In the genomic region with DNA sequence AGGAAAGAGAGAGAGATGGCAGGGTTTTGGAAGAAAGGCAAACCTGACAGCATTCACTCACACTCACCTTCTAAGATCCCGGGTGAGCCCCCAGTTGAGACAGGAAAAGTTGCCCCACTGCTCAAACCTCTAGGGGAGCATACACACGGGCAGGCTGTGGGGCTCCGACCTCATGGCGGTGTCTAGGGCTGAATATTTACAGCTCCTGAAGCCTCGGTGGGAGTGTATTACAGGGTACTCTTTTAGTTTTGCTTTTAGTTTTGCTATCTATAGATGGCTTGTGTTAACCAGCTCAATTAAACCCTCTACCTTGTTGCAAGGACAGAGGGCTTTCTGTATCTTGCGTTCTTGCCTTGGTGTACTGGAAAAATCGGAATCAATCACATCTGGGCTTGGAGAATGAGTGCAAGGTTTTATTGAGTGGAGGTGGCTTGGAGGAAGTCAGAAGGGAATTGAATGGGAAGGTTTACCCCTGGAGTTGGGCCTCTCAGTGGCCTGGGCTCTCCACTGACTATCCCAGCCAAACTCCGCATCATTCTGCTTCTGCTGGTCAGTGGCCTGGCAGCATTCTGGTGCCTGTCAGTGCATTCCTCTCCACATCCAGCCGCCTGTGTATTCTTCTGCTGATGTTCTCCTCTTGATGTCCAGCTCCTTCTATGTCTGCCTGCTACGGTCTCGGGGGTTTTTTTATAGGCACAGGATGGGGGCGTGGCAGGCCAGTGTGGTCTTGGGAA, we compare ENCODE assay signal across 9 cellular contexts. TPM values are rescaled to one million over a fixed set of nuclear protein-coding genes. Genes with fewer than 3 reads are reported as not detected.
DNase-seq lines count a peak whose midpoint lies in the region; ATAC-seq and TF ChIP-seq lines count a peak whose summit lies in the region.
"Had no signal": no experiment of that assay in that cellular context is flagged by ENCODE, and none has a peak within 500 bp of the region (broad histone marks: within the 10 kb centered on the region; RNA-seq: fewer than 3 reads in every experiment).

No MANE protein-coding gene starts in this region.

- H3K27me3 ChIP-seq in H7 (ENCODE audit: control insufficient read depth, insufficient read depth, low read length): no peaks in the 10 kb centered on the region

- peak; percentile 18 for DNase-seq in UCSD-AML1 (lab: John Stamatoyannopoulos, UW; ENCODE audit: unreplicated experiment)
- no peak for DNase-seq in NCI-H1694 treated with DMSO at 0.1 percent for 48 hours (lab: John Stamatoyannopoulos, UW)
- DNase-seq in H7: no peak
- no peak for DNase-seq in GM19240 (ENCODE audit: insufficient read length, low spot score)
- DNase-seq in kidney tubule cell (ENCODE audit: low spot score): no peak
- DNase-seq: activated T-cell treated with anti-CD3 and anti-CD28 coated beads for 4 hours had no signal

- no peak for TF ChIP-seq POLR2A in GM18505 (IDR thresholded peaks at IDR 0.05; ENCODE audit: borderline replicate concordance, extremely low read depth, insufficient read depth, insufficient read length)

- H3K36me3 ChIP-seq in H7 (replicated peaks; ENCODE audit: control insufficient read depth, insufficient read depth, low read length): no peaks in the 10 kb centered on the region

- ATAC-seq in GM18505 (IDR thresholded peaks at IDR 0.05; ENCODE audit: unreplicated experiment): peak; percentile 81
- peak; percentile 44 for ATAC-seq in GM19468 (IDR thresholded peaks at IDR 0.05; ENCODE audit: extremely low read depth, unreplicated experiment)
- ATAC-seq in HG02970 (IDR thresholded peaks at IDR 0.05; ENCODE audit: low FRiP score, unreplicated experiment): peak; percentile 78

- H3K4me3 ChIP-seq in H7 (ENCODE audit: insufficient read depth, low read depth, low read length): no peak overlapping the region

RNA-seq across cellular contexts. Expression of a gene that starts 10.1 kb away (rescaled TPM):
- 0.55 TPM in 1 of 2 replicates, not detected in the other for total RNA-seq in H7 (2014; rRNA removed; shearing (Covaris generic))

RNA-seq across cellular contexts. Expression of a gene that starts 15.3 kb away (rescaled TPM):
- total RNA-seq in H7 (2014; rRNA removed; shearing (Covaris generic)): 23.1 and 34.8 TPM in 2 replicates
